19 cellular contexts compared by ENCODE assay signal in the genomic region with DNA sequence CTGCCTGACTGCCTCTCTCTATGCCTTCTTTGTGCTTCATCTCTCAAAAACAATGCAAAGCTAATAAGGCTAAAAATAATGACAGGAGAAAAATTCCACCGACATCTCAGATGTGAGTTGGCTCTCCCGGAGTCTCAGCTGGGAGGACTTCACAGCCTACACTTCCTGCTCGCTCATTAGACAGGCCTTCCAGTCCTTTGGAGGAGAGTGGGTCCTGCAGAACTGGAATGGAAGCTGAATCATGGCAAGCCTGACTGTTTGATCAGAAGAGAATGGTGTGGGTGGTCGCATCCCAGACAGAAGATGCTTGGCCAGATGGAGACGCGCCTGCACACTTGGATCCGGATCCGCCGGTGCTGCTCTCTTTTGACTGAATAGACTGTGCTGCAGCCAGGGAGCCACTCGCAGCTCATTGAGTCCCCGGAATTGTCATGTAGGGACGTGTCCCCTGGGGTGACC. TPM values are rescaled to one million over a fixed set of nuclear protein-coding genes. Genes with fewer than 3 reads are reported as not detected.
DNase-seq lines count a peak whose midpoint lies in the region; ATAC-seq, FAIRE-seq and TF ChIP-seq lines count a peak whose summit lies in the region.
"Had no signal": no experiment of that assay in that cellular context is flagged by ENCODE, and none has a peak within 500 bp of the region (broad histone marks: within the 10 kb centered on the region; RNA-seq: fewer than 3 reads in every experiment).

No MANE protein-coding gene starts in this region.

- no peak for TF ChIP-seq CTCF in RWPE1 (conservative IDR thresholded peaks at IDR 0.05; ENCODE audit: low read depth)
- no peak for TF ChIP-seq CTCF in dorsolateral prefrontal cortex (IDR thresholded peaks at IDR 0.05 in 54 of 56, conservative IDR thresholded peaks at IDR 0.05 in 2 of 56; ENCODE audit: low read depth in 1 of 56, partially characterized antibody in 56 of 56)
- no peak for TF ChIP-seq CTCF in keratinocyte (optimal IDR thresholded peaks at IDR 0.05 in 1 of 3, IDR thresholded peaks at IDR 0.05 in 1 of 3, conservative IDR thresholded peaks at IDR 0.05 in 1 of 3; ENCODE audit: extremely low read depth in 1 of 3, insufficient read depth in 2 of 3, low read length in 3 of 3)

- no peaks in the 10 kb centered on the region for H3K79me2 ChIP-seq in keratinocyte (ENCODE audit: control insufficient read depth, insufficient read depth, low read length)

- peak; percentile 4 for DNase-seq in RWPE1 (ENCODE audit: low spot score)
- peak; percentile 4 to 80 (median 63) for DNase-seq in dorsolateral prefrontal cortex
- no peak for DNase-seq in keratinocyte (ENCODE audit: low read depth, low spot score)
- DNase-seq in superior temporal gyrus (ENCODE audit: extremely low spot score): peak; percentile 50
- DNase-seq in NK-92 treated with Interleukin-12 subunit alpha and Interleukin-12 subunit beta, amount 100 ng/mL, for 24 hours (lab: John Stamatoyannopoulos, UW): no peak
- no peak for DNase-seq in activated CD8-positive, alpha-beta memory T cell treated with anti-CD3 and anti-CD28 coated beads for 24 hours
- DNase-seq: activated CD4-positive, alpha-beta T cell treated with anti-CD3 and anti-CD28 coated beads for 1 hour; activated naive CD4-positive, alpha-beta T cell treated with anti-CD3 and anti-CD28 coated beads for 36 hours; activated T-cell treated with anti-CD3 and anti-CD28 coated beads, Interleukin-2, amount 50 U/mL, for 48 hours; CD8-positive, alpha-beta memory T cell; midbrain; NCI-H1930; NCI-H2227 treated with DMSO at 0.1 percent for 48 hours; nephron progenitor cell; SHP77 treated with DMSO at 0.1 percent for 48 hours; stimulated activated CD4-positive, alpha-beta T cell treated with anti-CD3 and anti-CD28 coated beads, Interleukin-1b, Interleukin-23, amount 100 ng/mL, for 48 hours had no signal

- H3K9me3 ChIP-seq in keratinocyte (ENCODE audit: control insufficient read depth, low read depth, low read length): no peaks in the 10 kb centered on the region
- H3K9me3 ChIP-seq: vagina had no signal

- no peak overlapping the region for H2AFZ ChIP-seq in keratinocyte (ENCODE audit: control insufficient read depth, low read length)

- no peak for ATAC-seq in GM21390 (IDR thresholded peaks at IDR 0.05; ENCODE audit: unreplicated experiment)

- no peaks in the 10 kb centered on the region for H3K9me1 ChIP-seq in keratinocyte (ENCODE audit: control insufficient read depth, extremely low read depth, insufficient read depth, low read length)

- POLR2A ChIA-PET in RWPE1 (lab: Yijun Ruan, JAX; ENCODE audit: low non-redundant PET): interaction anchor here (0.6 kb wide), 1 partner anchor 51 kb away, joined by 3 read pairs; no protein-coding TSS in a partner anchor

- no peak overlapping the region for H3K4me2 ChIP-seq in keratinocyte (ENCODE audit: control insufficient read depth, extremely low read depth, insufficient read depth, low read depth, low read length)

- intact Hi-C loops in dorsolateral prefrontal cortex (cut with DNase I): loop anchor here in 1 of 2 donors (2.0 kb wide), 3 partner anchors 64 to 446 kb away; no protein-coding TSS in a partner anchor

- FAIRE-seq in keratinocyte (lab: Jason Lieb, UNC): peak; percentile 26
- FAIRE-seq: HTR-8/SVneo had no signal

- H3K4me3 ChIP-seq in dorsolateral prefrontal cortex: no peak overlapping the region
- H3K4me3 ChIP-seq in keratinocyte (ENCODE audit: control insufficient read depth in 2 of 3, extremely low read depth in 1 of 3, insufficient read depth in 2 of 3, low read depth in 1 of 3, low read length in 3 of 3): no peak overlapping the region
- H3K4me3 ChIP-seq: vagina had no signal

- H4K20me1 ChIP-seq in keratinocyte (ENCODE audit: control insufficient read depth, extremely low read depth, insufficient read depth, low read length): no peaks in the 10 kb centered on the region

- peaks cover 14% of the 10 kb centered on the region for H3K4me1 ChIP-seq in keratinocyte (ENCODE audit: control insufficient read depth, extremely low read depth, insufficient read depth, low read length)
- H3K4me1 ChIP-seq: vagina had no signal

- H3K9ac ChIP-seq in keratinocyte (ENCODE audit: control insufficient read depth, extremely low read depth, insufficient read depth, low read length): no peak overlapping the region

- no peak overlapping the region for H3K27ac ChIP-seq in RWPE1
- peak overlapping the region in 4 of 59 donors; percentile 14 to 46 (median 30) for H3K27ac ChIP-seq in dorsolateral prefrontal cortex
- no peak overlapping the region for H3K27ac ChIP-seq in keratinocyte (ENCODE audit: control insufficient read depth, insufficient read depth, low read length)
- H3K27ac ChIP-seq: vagina had no signal

- CTCF ChIA-PET in RWPE1 (lab: Yijun Ruan, JAX): no interaction called here

- dilution Hi-C loops in keratinocyte (cut with MboI; ENCODE audit: extremely low pct_ligation_motif_present, low sequenced_read_pairs): no loop called here

- peaks cover 0 to 9% (median 0%) of the 10 kb centered on the region in 45 donors for H3K27me3 ChIP-seq in dorsolateral prefrontal cortex
- peaks cover 3% of the 10 kb centered on the region for H3K27me3 ChIP-seq in keratinocyte (ENCODE audit: control insufficient read depth, extremely low read depth, insufficient read depth, low read length)
- H3K27me3 ChIP-seq: vagina had no signal

- H3K36me3 ChIP-seq in keratinocyte (ENCODE audit: control insufficient read depth in 2 of 2, extremely low read depth in 1 of 2, insufficient read depth in 2 of 2, low read length in 2 of 2): no peaks in the 10 kb centered on the region
- H3K36me3 ChIP-seq: vagina had no signal

RNA-seq across cellular contexts. Expression of a gene that starts 49.7 kb away (rescaled TPM):
- 10 to 100 TPM; 21.5 to 86.6 (median 38.2) TPM for total RNA-seq in dorsolateral prefrontal cortex
- polyA plus RNA-seq in keratinocyte: 4.6 to 8.8 TPM (median 7.7 TPM) in 3 replicates
- 1.1 TPM for polyA plus RNA-seq in keratinocyte (2011; ENCODE audit: low read depth)
- polyA plus RNA-seq in keratinocyte (2011; cell fraction: cytosol; rRNA removed): 4.7 and 4.8 TPM in 2 replicates
- 14.6 and 18.5 TPM in 2 replicates for polyA plus RNA-seq in keratinocyte (2011; cell fraction: nucleus; rRNA removed)
- 2.0 and 9.6 TPM in 2 replicates for polyA plus RNA-seq in keratinocyte (2012; ENCODE audit: low replicate concordance)
- 4.8 to 7.4 TPM (median 6.8 TPM) in 3 replicates for polyA minus RNA-seq in keratinocyte
- polyA minus RNA-seq in keratinocyte (2011; cell fraction: cytosol; rRNA and poly(A)+ RNA removed): 6.9 TPM
- 8.1 and 9.8 TPM in 2 replicates for polyA minus RNA-seq in keratinocyte (2011; cell fraction: nucleus; rRNA and poly(A)+ RNA removed)

Comparison
In these comparisons a context has a peak if more than half of its experiments do, and no peak if none do; other contexts are left out.
1. DNase-seq: peak in RWPE1 (single experiment), dorsolateral prefrontal cortex (10 of 10) and superior temporal gyrus (single experiment); none in keratinocyte (single experiment), NK-92 treated with Interleukin-12 subunit alpha and Interleukin-12 subunit beta, amount 100 ng/mL, for 24 hours (single experiment) and activated CD8-positive, alpha-beta memory T cell treated with anti-CD3 and anti-CD28 coated beads for 24 hours (single experiment).